Comparison of ENCODE assay signal across 10 cellular contexts in the genomic region with DNA sequence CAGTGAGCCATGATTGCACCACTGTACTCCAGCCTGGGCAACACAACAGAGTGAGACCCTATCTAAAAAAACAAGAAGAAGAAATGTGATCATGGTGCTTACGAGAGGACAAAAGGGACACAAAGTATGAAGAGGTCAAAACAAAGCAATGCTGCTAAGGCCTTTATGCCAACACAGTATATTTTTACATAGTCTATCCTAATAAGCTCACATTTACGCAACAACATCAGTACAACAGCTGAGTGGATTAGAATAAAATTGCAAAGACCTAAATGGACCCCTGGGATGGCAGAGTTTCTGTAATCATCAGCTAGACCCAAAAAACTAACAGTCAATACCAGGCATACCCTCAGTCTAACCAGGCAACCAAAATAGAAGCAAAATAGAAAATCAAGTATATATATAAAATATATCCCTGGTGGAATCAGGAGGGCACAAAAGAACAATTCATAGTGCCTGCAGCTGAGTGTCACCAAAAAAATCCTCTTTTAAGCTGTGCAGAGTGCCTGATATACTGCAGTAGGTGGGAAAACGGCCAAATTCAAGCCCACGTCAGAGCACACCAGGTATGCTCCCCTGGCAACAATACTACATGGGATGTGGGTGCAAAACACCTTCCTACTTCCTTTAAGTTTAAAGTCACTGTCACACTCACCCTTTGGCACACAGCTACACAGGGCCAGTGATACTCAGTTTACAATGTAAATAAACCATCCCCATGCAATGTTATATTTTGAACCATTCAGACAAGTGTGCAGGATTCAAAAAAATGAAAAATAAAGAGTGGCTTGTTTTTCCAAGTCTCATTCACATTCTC. TPM values are rescaled to one million over a fixed set of nuclear protein-coding genes. Genes with fewer than 3 reads are reported as not detected.
DNase-seq lines count a peak whose midpoint lies in the region; ATAC-seq and TF ChIP-seq lines count a peak whose summit lies in the region.
"Had no signal": no experiment of that assay in that cellular context is flagged by ENCODE, and none has a peak within 500 bp of the region (broad histone marks: within the 10 kb centered on the region; RNA-seq: fewer than 3 reads in every experiment).

No MANE protein-coding gene starts in this region.

- H3K36me3 ChIP-seq in gastroesophageal sphincter (no peaks in the 10 kb centered on the region), stomach (no peaks in the 10 kb centered on the region)

- TF ChIP-seq CTCF in gastroesophageal sphincter (IDR thresholded peaks at IDR 0.05) (no peak), stomach (IDR thresholded peaks at IDR 0.05) (no peak)

- DNase-seq in DMS114 treated with DMSO at 0.1 percent for 48 hours (lab: John Stamatoyannopoulos, UW; ENCODE audit: unreplicated experiment) (peak; percentile 10), NCI-H69 (lab: John Stamatoyannopoulos, UW) (peak; percentile 16), stomach (no peak), NCI-H446 (lab: John Stamatoyannopoulos, UW) (no peak), dermis blood vessel endothelial cell (no peak)
- DNase-seq: naive thymus-derived CD4-positive, alpha-beta T cell; stimulated activated CD4-positive, alpha-beta T cell treated with anti-CD3 and anti-CD28 coated beads, Interleukin-12 subunit alpha, Interleukin-12 subunit beta, amount 100 ng/mL, for 4 hours had no signal

- TF ChIP-seq EP300 in gastroesophageal sphincter (IDR thresholded peaks at IDR 0.05) (no peak), stomach (IDR thresholded peaks at IDR 0.05) (no peak)

- TF ChIP-seq POLR2A in gastroesophageal sphincter (IDR thresholded peaks at IDR 0.05) (no peak), stomach (IDR thresholded peaks at IDR 0.05) (no peak)

- no peak for ATAC-seq in gastroesophageal sphincter
- ATAC-seq in GM19395 (IDR thresholded peaks at IDR 0.05; ENCODE audit: unreplicated experiment): no peak
- ATAC-seq in GM19324 (IDR thresholded peaks at IDR 0.05; ENCODE audit: low FRiP score, unreplicated experiment): no peak
- ATAC-seq: naive thymus-derived CD4-positive, alpha-beta T cell had no signal

- 36 to 39% methylated on average over 4 of the region's 4 CpGs for WGBS in gastroesophageal sphincter (ENCODE audit: low coverage in 1 of 2), 2 donors
- WGBS in stomach, 5 donors: 54 to 63% (median 61%) methylated on average over 4 of the region's 4 CpGs

- no peaks in the 10 kb centered on the region for H3K27me3 ChIP-seq in gastroesophageal sphincter
- H3K27me3 ChIP-seq in stomach: no peaks in the 10 kb centered on the region

- H3K9me3 ChIP-seq in gastroesophageal sphincter (no peaks in the 10 kb centered on the region), stomach (no peaks in the 10 kb centered on the region)

- H3K4me3 ChIP-seq in gastroesophageal sphincter (no peak overlapping the region), stomach (no peak overlapping the region)

- intact Hi-C loops in stomach (cut with DNase I; ENCODE audit: low total_unique reads): no loop called here

- peak overlapping the region; percentile 62 to 85 (median 78) for H3K27ac ChIP-seq in gastroesophageal sphincter
- H3K27ac ChIP-seq in stomach: peak overlapping the region; percentile 30 to 88 (median 78)

- peaks cover 15 to 86% (median 35%) of the 10 kb centered on the region in 3 donors for H3K4me1 ChIP-seq in gastroesophageal sphincter
- H3K4me1 ChIP-seq in stomach: peaks cover 38 to 87% (median 64%) of the 10 kb centered on the region in 4 donors

RNA-seq across cellular contexts. Expression of a gene that starts 57.8 kb away (rescaled TPM):
- total RNA-seq in gastroesophageal sphincter: 100 to 1,000 TPM; 120 to 197 (median 169) TPM
- total RNA-seq in stomach: 100 to 1,000 TPM in 1 of 5 donors, 10 to 100 TPM in 4; 41.4 to 176 (median 64.9) TPM
- 10 to 100 TPM; 14.9 to 26.6 (median 21.5) TPM for polyA plus RNA-seq in stomach
- 107 and 149 TPM in 2 replicates for total RNA-seq in dermis blood vessel endothelial cell

Comparison
In these comparisons a context has a peak if more than half of its experiments do, and no peak if none do; other contexts are left out.
1. DNase-seq: peak in DMS114 treated with DMSO at 0.1 percent for 48 hours (single experiment) and NCI-H69 (single experiment); none in stomach (single experiment), NCI-H446 (0 of 2) and dermis blood vessel endothelial cell (single experiment).